17 cellular contexts compared by ENCODE assay signal in genomic region chr10:77741746-77742145, GRCh38.
DNase-seq lines count a peak whose midpoint lies in the region; ATAC-seq, FAIRE-seq and TF ChIP-seq lines count a peak whose summit lies in the region.
"Had no signal": no experiment of that assay in that cellular context is flagged by ENCODE, and none has a peak within 500 bp of the region (broad histone marks: within the 10 kb centered on the region; RNA-seq: fewer than 3 reads in every experiment).

No MANE protein-coding gene starts in this region.

- no peak for ATAC-seq in stimulated activated memory B cell treated with anti-CD40 and anti-IgM and Interleukin-4, amounts not matched to agents 10 μg/mL and 1 μg/mL and 100 μg/mL, for 72 hours

- peaks cover 8% of the 10 kb centered on the region for H3K27me3 Mint-ChIP-seq in HFFc6 (ENCODE audit: insufficient read depth)
- peaks cover 65% of the 10 kb centered on the region for H3K27me3 Mint-ChIP-seq in stimulated activated memory B cell treated with anti-CD40 and anti-IgM and Interleukin-4, amounts not matched to agents 10 μg/mL and 1 μg/mL and 100 μg/mL, for 72 hours

- H3K36me3 Mint-ChIP-seq in HFFc6 (ENCODE audit: low read depth): peaks cover 31% of the 10 kb centered on the region
- peaks cover 5% of the 10 kb centered on the region for H3K36me3 Mint-ChIP-seq in stimulated activated memory B cell treated with anti-CD40 and anti-IgM and Interleukin-4, amounts not matched to agents 10 μg/mL and 1 μg/mL and 100 μg/mL, for 72 hours

- H3K9me3 Mint-ChIP-seq in HFFc6: peaks cover 20% of the 10 kb centered on the region
- H3K9me3 Mint-ChIP-seq in stimulated activated memory B cell treated with anti-CD40 and anti-IgM and Interleukin-4, amounts not matched to agents 10 μg/mL and 1 μg/mL and 100 μg/mL, for 72 hours: peaks cover 24% of the 10 kb centered on the region

- no peak overlapping the region for H3K4me3 Mint-ChIP-seq in HFFc6
- H3K4me3 Mint-ChIP-seq in stimulated activated memory B cell treated with anti-CD40 and anti-IgM and Interleukin-4, amounts not matched to agents 10 μg/mL and 1 μg/mL and 100 μg/mL, for 72 hours: no peak overlapping the region

- FAIRE-seq in frontal cortex (lab: Jason Lieb, UNC): no peak

- TF ChIP-seq CTCF in AG10803 (conservative IDR thresholded peaks at IDR 0.05; ENCODE audit: low read length) (no peak), HFFc6 (IDR thresholded peaks at IDR 0.05) (no peak)

- peaks cover 64% of the 10 kb centered on the region for H3K4me1 Mint-ChIP-seq in HFFc6 (ENCODE audit: low read depth)
- H3K4me1 Mint-ChIP-seq in stimulated activated memory B cell treated with anti-CD40 and anti-IgM and Interleukin-4, amounts not matched to agents 10 μg/mL and 1 μg/mL and 100 μg/mL, for 72 hours: no peaks in the 10 kb centered on the region

- H3K27ac Mint-ChIP-seq in HFFc6: peak overlapping the region; percentile 58; the same call in 1 of the 2 replicates
- H3K27ac Mint-ChIP-seq in stimulated activated memory B cell treated with anti-CD40 and anti-IgM and Interleukin-4, amounts not matched to agents 10 μg/mL and 1 μg/mL and 100 μg/mL, for 72 hours: no peak overlapping the region

- DNase-seq in AG10803 (ENCODE audit: low read depth): peak; percentile 66
- DNase-seq in HFFc6: peak; percentile 55
- DNase-seq in fibroblast of gingiva (ENCODE audit: low read depth): peak; percentile 23
- DNase-seq in skeletal muscle cell (ENCODE audit: low read depth): peak; percentile 22
- no peak for DNase-seq in frontal cortex (ENCODE audit: low spot score in 2 of 2)
- DNase-seq in islet precursor cell: no peak
- DNase-seq: DMS 273 treated with DMSO at 0.1 percent for 48 hours, KBM-7, NCI-H1092 treated with DMSO at 0.1 percent for 48 hours, NCI-H1694, NCI-H2107, NCI-H226, NCI-H526, OCI-M1 had no signal

- no peak overlapping the region for H3K4me3 ChIP-seq in AG10803 (ENCODE audit: low read length)
- no peak overlapping the region for H3K4me3 ChIP-seq in skeletal muscle cell (ENCODE audit: low read depth, low read length)
- H3K4me3 ChIP-seq: BLaER1 treated with 17β-estradiol and CSF1 and Interleukin-3, amounts not matched to agents 10 nM and 100 nM; HAP-1 had no signal

Comparison
In these comparisons a context has a peak if more than half of its experiments do, and no peak if none do; other contexts are left out.
1. DNase-seq: peak in AG10803 (single experiment), HFFc6 (single experiment), fibroblast of gingiva (single experiment) and skeletal muscle cell (single experiment); none in frontal cortex (0 of 2) and islet precursor cell (single experiment).